Comparison of ENCODE assay signal across 26 cellular contexts in genomic region chr16:17424771-17425170, GRCh38.
"Had no signal": no experiment of that assay in that cellular context is flagged by ENCODE, and none has a peak within 500 bp of the region (broad histone marks: within the 10 kb centered on the region; RNA-seq: fewer than 3 reads in every experiment).

No MANE protein-coding gene starts in this region.

- H3K9me3 ChIP-seq: gastrocnemius medialis, mucosa of descending colon, suprapubic skin, transverse colon, upper lobe of right lung, uterus had no signal

- H3K9ac ChIP-seq: parathyroid adenoma had no signal

- H3K27ac ChIP-seq: epithelial cell of prostate, gastrocnemius medialis, parathyroid adenoma, suprapubic skin, transverse colon, upper lobe of right lung, uterus had no signal

- H3K4me1 ChIP-seq: gastrocnemius medialis, parathyroid adenoma, suprapubic skin, upper lobe of right lung, uterus had no signal

- FAIRE-seq: keratinocyte had no signal

- H3K4me3 ChIP-seq: gastrocnemius medialis, mucosa of descending colon, smooth muscle cell, suprapubic skin, transverse colon, upper lobe of right lung, uterus had no signal

- H3K36me3 ChIP-seq: gastrocnemius medialis, suprapubic skin, transverse colon, upper lobe of right lung, uterus had no signal

- ATAC-seq: esophagus mucosa; gastrocnemius medialis; left lobe of liver; mucosa of descending colon; natural killer cell treated with Interleukin-12 subunit alpha and Interleukin-12 subunit beta and Interleukin-15 and Interleukin-18, amount 100 ng/mL, for 72 hours; sciatic nerve; stimulated activated naive CD8-positive, alpha-beta T cell treated with anti-CD3 and anti-CD28 coated beads, Interleukin-15, amount 100 ng/mL, for 72 hours; upper lobe of right lung had no signal

- H3K4me2 ChIP-seq: smooth muscle cell had no signal

- H2AFZ ChIP-seq: parathyroid adenoma had no signal

- DNase-seq: effector CD8-positive, alpha-beta T cell; endodermal cell; foreskin fibroblast; gastrocnemius medialis; head of caudate nucleus; mesenchymal stem cell; mucosa of descending colon; naive B cell; stimulated activated CD4-positive, alpha-beta T cell treated with anti-CD3 and anti-CD28 coated beads, Interleukin-12 subunit alpha, Interleukin-12 subunit beta, amount 100 ng/mL, for 4 hours; stimulated activated CD4-positive, alpha-beta T cell treated with anti-CD3 and anti-CD28 coated beads, Interleukin-1b, Interleukin-23, amount 100 ng/mL, for 48 hours; stimulated activated CD4-positive, alpha-beta T cell treated with anti-CD3 and anti-CD28 coated beads, Interleukin-4, amount 100 ng/mL, for 1 hour; stimulated activated CD8-positive, alpha-beta memory T cell treated with anti-CD3 and anti-CD28 coated beads, Interleukin-4, amount 100 ng/mL, for 48 hours; stimulated activated naive CD4-positive, alpha-beta T cell; stimulated activated naive CD8-positive, alpha-beta T cell treated with anti-CD3 and anti-CD28 coated beads, Interleukin-15, amount 100 ng/mL, for 72 hours; transverse colon; upper lobe of right lung; uterus had no signal

- H3K27me3 ChIP-seq: gastrocnemius medialis, suprapubic skin, transverse colon, upper lobe of right lung, uterus had no signal
